In genomic region chr11:128741511-128741910, GRCh38 we compare ENCODE assay signal across 29 cellular contexts. TPM values are rescaled to one million over a fixed set of nuclear protein-coding genes. Genes with fewer than 3 reads are reported as not detected.
DNase-seq lines count a peak whose midpoint lies in the region; ATAC-seq and FAIRE-seq lines count a peak whose summit lies in the region.
"Had no signal": no experiment of that assay in that cellular context is flagged by ENCODE, and none has a peak within 500 bp of the region (broad histone marks: within the 10 kb centered on the region; RNA-seq: fewer than 3 reads in every experiment).

No MANE protein-coding gene starts in this region.

- FAIRE-seq in GM19239 (lab: Jason Lieb, UNC) = no peak

- peaks cover 38 to 99% (median 97%) of the 10 kb centered on the region in 11 experiments for H3K36me3 ChIP-seq in BLaER1 treated with 17β-estradiol and CSF1 and Interleukin-3, amounts not matched to agents 10 nM and 100 nM
- H3K36me3 ChIP-seq in CD8-positive, alpha-beta memory T cell (ENCODE audit: insufficient read depth, low read length) = no peaks in the 10 kb centered on the region
- H3K36me3 ChIP-seq: gastroesophageal sphincter, prostate gland had no signal

- no peaks in the 10 kb centered on the region for H3K9me3 ChIP-seq in BLaER1 treated with 17β-estradiol and CSF1 and Interleukin-3, amounts not matched to agents 10 nM and 100 nM (replicated peaks in 1 of 11)
- H3K9me3 ChIP-seq in CD8-positive, alpha-beta memory T cell (ENCODE audit: low read length) = no peaks in the 10 kb centered on the region
- H3K9me3 ChIP-seq: gastroesophageal sphincter, prostate gland had no signal

- H3K4me3 ChIP-seq in BLaER1 treated with 17β-estradiol and CSF1 and Interleukin-3, amounts not matched to agents 10 nM and 100 nM = no peak overlapping the region
- no peak overlapping the region for H3K4me3 ChIP-seq in CD8-positive, alpha-beta memory T cell (ENCODE audit: low read length)
- H3K4me3 ChIP-seq: gastroesophageal sphincter, hepatocyte, lung, prostate gland had no signal

- peaks cover 0 to 3% of the 10 kb centered on the region in 2 donors for H3K27me3 Mint-ChIP-seq in CD8-positive, alpha-beta memory T cell
- H3K27me3 Mint-ChIP-seq in central memory CD8-positive, alpha-beta T cell = no peaks in the 10 kb centered on the region
- H3K27me3 Mint-ChIP-seq in naive thymus-derived CD8-positive, alpha-beta T cell = no peaks in the 10 kb centered on the region

- POLR2A ChIA-PET in CD8-positive, alpha-beta memory T cell (lab: Charles Lee) = no interaction called here
- POLR2A ChIA-PET in naive thymus-derived CD8-positive, alpha-beta T cell (lab: Charles Lee) = interaction anchor here (0.7 to 0.9 kb wide), 2 partner anchors 15 to 47 kb away, joined by 3 read pairs; partner anchors contain the start of gene FLI1

- peaks cover 66 to 100% (median 84%) of the 10 kb centered on the region in 10 experiments for H3K4me1 ChIP-seq in BLaER1 treated with 17β-estradiol and CSF1 and Interleukin-3, amounts not matched to agents 10 nM and 100 nM
- H3K4me1 ChIP-seq in CD8-positive, alpha-beta memory T cell (ENCODE audit: insufficient read depth, low read length) = peaks cover 75% of the 10 kb centered on the region
- H3K4me1 ChIP-seq: prostate gland had no signal

- no peaks in the 10 kb centered on the region for H3K9me3 Mint-ChIP-seq in CD8-positive, alpha-beta memory T cell
- no peaks in the 10 kb centered on the region for H3K9me3 Mint-ChIP-seq in central memory CD8-positive, alpha-beta T cell
- H3K9me3 Mint-ChIP-seq in naive thymus-derived CD8-positive, alpha-beta T cell = no peaks in the 10 kb centered on the region
- H3K9me3 Mint-ChIP-seq: activated T-cell treated with anti-CD3 and anti-CD28 coated beads, Interleukin-2, amount 50 U/mL, for 4 hours had no signal

- DNase-seq in CD8-positive, alpha-beta memory T cell = no peak
- DNase-seq in central memory CD8-positive, alpha-beta T cell (ENCODE audit: low spot score in 2 of 2) = no peak
- no peak for DNase-seq in naive thymus-derived CD8-positive, alpha-beta T cell
- DNase-seq in mucosa of gallbladder (ENCODE audit: low spot score) (no peak), NCI-H1048 (lab: John Stamatoyannopoulos, UW) (no peak), GM19239 (ENCODE audit: insufficient read length, low spot score) (no peak)
- DNase-seq in activated naive CD4-positive, alpha-beta T cell treated with anti-CD3 and anti-CD28 coated beads, Interleukin-2, amount 50 U/mL, for 16 hours = no peak
- DNase-seq: activated CD4-positive, alpha-beta T cell treated with anti-CD3 and anti-CD28 coated beads, Interleukin-2, amount 50 U/mL, for 1 hour; activated gamma-delta T cell treated with Interleukin-2 at 50 U/mL for 16 hours; activated T-cell treated with anti-CD3 and anti-CD28 coated beads, Interleukin-2, amount 50 U/mL, for 4 hours; amygdala; C1 segment of cervical spinal cord; NCI-H1092; NCI-H187; NCI-H446 treated with DMSO at 0.1 percent for 48 hours; nucleus accumbens; SIG-M5; stimulated activated CD4-positive, alpha-beta T cell treated with anti-CD3 and anti-CD28 coated beads, Interleukin-15, amount 100 ng/mL, for 24 hours; stimulated activated CD4-positive, alpha-beta T cell treated with anti-CD3 and anti-CD28 coated beads, Interleukin-4, amount 100 ng/mL, for 4 hours; substantia nigra; T-helper 9 cell; trophoblast cell had no signal

- peak overlapping the region in 6 of 8 donors; percentile 8 to 82 (median 62) for H3K27ac Mint-ChIP-seq in CD8-positive, alpha-beta memory T cell
- H3K27ac Mint-ChIP-seq in central memory CD8-positive, alpha-beta T cell (ENCODE audit: low read depth) = no peak overlapping the region
- peak overlapping the region; percentile 53 to 91 (median 83) for H3K27ac Mint-ChIP-seq in naive thymus-derived CD8-positive, alpha-beta T cell

- peaks cover 99 to 100% (median 99%) of the 10 kb centered on the region in 11 experiments for H4K20me1 ChIP-seq in BLaER1 treated with 17β-estradiol and CSF1 and Interleukin-3, amounts not matched to agents 10 nM and 100 nM

- peaks cover 0 to 56% (median 6%) of the 10 kb centered on the region in 3 donors for H3K36me3 Mint-ChIP-seq in CD8-positive, alpha-beta memory T cell
- H3K36me3 Mint-ChIP-seq in central memory CD8-positive, alpha-beta T cell (ENCODE audit: insufficient read depth) = peaks cover 19% of the 10 kb centered on the region
- H3K36me3 Mint-ChIP-seq in naive thymus-derived CD8-positive, alpha-beta T cell = peaks cover 0 to 31% (median 3%) of the 10 kb centered on the region in 3 donors

- ATAC-seq in central memory CD8-positive, alpha-beta T cell (replicated peaks; ENCODE audit: extremely low read depth, poor library complexity, severe bottlenecking) = no peak
- no peak for ATAC-seq in naive thymus-derived CD8-positive, alpha-beta T cell
- ATAC-seq: activated T-cell treated with anti-CD3 and anti-CD28 coated beads, Interleukin-2, amount 50 U/mL, for 4 hours; gastroesophageal sphincter had no signal

- H3K4me1 Mint-ChIP-seq in CD8-positive, alpha-beta memory T cell = peaks cover 84 to 96% (median 96%) of the 10 kb centered on the region in 3 donors
- peaks cover 80% of the 10 kb centered on the region for H3K4me1 Mint-ChIP-seq in central memory CD8-positive, alpha-beta T cell
- peaks cover 45 to 97% (median 93%) of the 10 kb centered on the region in 4 donors for H3K4me1 Mint-ChIP-seq in naive thymus-derived CD8-positive, alpha-beta T cell

- H3K27me3 ChIP-seq in BLaER1 treated with 17β-estradiol and CSF1 and Interleukin-3, amounts not matched to agents 10 nM and 100 nM = no peaks in the 10 kb centered on the region
- no peaks in the 10 kb centered on the region for H3K27me3 ChIP-seq in CD8-positive, alpha-beta memory T cell (ENCODE audit: insufficient read depth, low read length, poor library complexity, severe bottlenecking)
- H3K27me3 ChIP-seq: gastroesophageal sphincter, hepatocyte had no signal

- peak overlapping the region in 9 of 11 experiments; percentile 2 to 53 (median 34); a peak in 15 of 22 replicates for H3K27ac ChIP-seq in BLaER1 treated with 17β-estradiol and CSF1 and Interleukin-3, amounts not matched to agents 10 nM and 100 nM
- H3K27ac ChIP-seq in CD8-positive, alpha-beta memory T cell (ENCODE audit: low read depth, low read length) = no peak overlapping the region
- H3K27ac ChIP-seq: gastroesophageal sphincter, hepatocyte, prostate gland, VCaP had no signal

- H3K9ac ChIP-seq in BLaER1 treated with 17β-estradiol and CSF1 and Interleukin-3, amounts not matched to agents 10 nM and 100 nM = no peak overlapping the region

- no peak overlapping the region for H3K4me3 Mint-ChIP-seq in CD8-positive, alpha-beta memory T cell
- H3K4me3 Mint-ChIP-seq in central memory CD8-positive, alpha-beta T cell = peak overlapping the region; percentile 11
- H3K4me3 Mint-ChIP-seq in naive thymus-derived CD8-positive, alpha-beta T cell = peak overlapping the region in 5 of 10 donors; percentile 23 to 45 (median 42)
- H3K4me3 Mint-ChIP-seq: activated T-cell treated with anti-CD3 and anti-CD28 coated beads, Interleukin-2, amount 50 U/mL, for 4 hours had no signal

- H3K4me2 ChIP-seq in BLaER1 treated with 17β-estradiol and CSF1 and Interleukin-3, amounts not matched to agents 10 nM and 100 nM = peak overlapping the region; percentile 10 to 98 (median 35); a peak in 21 of 22 replicates
- H3K4me2 ChIP-seq: hepatocyte had no signal

- CTCF ChIA-PET in CD8-positive, alpha-beta memory T cell (lab: Charles Lee) = interaction anchor here (1.5 kb wide), 1 partner anchor 109 kb away, joined by 5 read pairs; no protein-coding TSS in a partner anchor

RNA-seq across cellular contexts. Expression of gene FLI1, which starts 47.6 kb away (rescaled TPM):
- total RNA-seq in CD8-positive, alpha-beta memory T cell = 10 to 100 TPM; 41.7 to 45.2 TPM
- 89.2 TPM for polyA plus RNA-seq in CD8-positive, alpha-beta memory T cell
- total RNA-seq in naive thymus-derived CD8-positive, alpha-beta T cell = 10 to 100 TPM; 87.7 to 87.9 TPM
- polyA plus RNA-seq in naive thymus-derived CD8-positive, alpha-beta T cell = 10 to 100 TPM; 54.9 to 64.5 (median 58.7) TPM
- 20.7 TPM for total RNA-seq in mucosa of gallbladder
- total RNA-seq: HT-29 had no signal
